In genomic region chr10:27153325-27153724, GRCh38 we compare ENCODE assay signal across 9 cellular contexts. TPM values are rescaled to one million over a fixed set of nuclear protein-coding genes. Genes with fewer than 3 reads are reported as not detected.
DNase-seq lines count a peak whose midpoint lies in the region; ATAC-seq and TF ChIP-seq lines count a peak whose summit lies in the region.
"Had no signal": no experiment of that assay in that cellular context is flagged by ENCODE, and none has a peak within 500 bp of the region (broad histone marks: within the 10 kb centered on the region; RNA-seq: fewer than 3 reads in every experiment).

No MANE protein-coding gene starts in this region.

- H3K36me3 ChIP-seq in BJ (ENCODE audit: control insufficient read depth, insufficient read depth, low read length) (peaks cover under 1% of the 10 kb centered on the region; the same call in 1 of the 2 replicates), MM.1S (replicated peaks; ENCODE audit: insufficient read depth, low read length) (peaks cover 7% of the 10 kb centered on the region; the same call in 1 of the 2 replicates)

- H3K36me3 Mint-ChIP-seq in effector memory CD8-positive, alpha-beta T cell (ENCODE audit: insufficient read depth) = peaks cover 75% of the 10 kb centered on the region
- H3K36me3 Mint-ChIP-seq in nephron progenitor cell (ENCODE audit: low read depth) = peaks cover 46% of the 10 kb centered on the region

- H3K4me3 ChIP-seq in BJ (ENCODE audit: low read depth, low read length) (peak overlapping the region; percentile 52), MM.1S (ENCODE audit: low read length) (peak overlapping the region; percentile 95)

- H3K27me3 ChIP-seq in BJ (ENCODE audit: control insufficient read depth, insufficient read depth, low read length) = no peaks in the 10 kb centered on the region
- no peaks in the 10 kb centered on the region for H3K27me3 ChIP-seq in MM.1S (replicated peaks; ENCODE audit: insufficient read depth, low read length)

- no peaks in the 10 kb centered on the region for H3K9me3 ChIP-seq in MM.1S (replicated peaks; ENCODE audit: insufficient read depth, low read length)

- peak overlapping the region; percentile 94 for H3K4me2 ChIP-seq in MM.1S (ENCODE audit: low read depth, low read length)

- peaks cover 11% of the 10 kb centered on the region for H3K4me1 ChIP-seq in MM.1S (ENCODE audit: low read length)

- peak overlapping the region; percentile 100; the same call in 1 of the 2 replicates for H3K27ac ChIP-seq in MM.1S (ENCODE audit: low read length)

- H3K79me2 ChIP-seq in MM.1S (ENCODE audit: low read length) = peaks cover 88% of the 10 kb centered on the region

- no peaks in the 10 kb centered on the region for H3K9me2 ChIP-seq in MM.1S (replicated peaks; ENCODE audit: insufficient read depth, low read length)

- no peak for TF ChIP-seq CTCF in BJ (IDR thresholded peaks at IDR 0.05; ENCODE audit: insufficient read depth, low read depth, low read length)
- no peak for TF ChIP-seq CTCF in MM.1S (IDR thresholded peaks at IDR 0.05; ENCODE audit: low read length)
- TF ChIP-seq CTCF in nephron progenitor cell (IDR thresholded peaks at IDR 0.05) = no peak

- peaks cover 23% of the 10 kb centered on the region for H3F3A ChIP-seq in MM.1S (ENCODE audit: insufficient read depth, low read length)

- ATAC-seq in effector memory CD8-positive, alpha-beta T cell (replicated peaks) = no peak
- ATAC-seq in HG02588 (IDR thresholded peaks at IDR 0.05; ENCODE audit: unreplicated experiment) = no peak
- ATAC-seq in GM19397 (IDR thresholded peaks at IDR 0.05; ENCODE audit: unreplicated experiment) = no peak

- H3K4me1 Mint-ChIP-seq in effector memory CD8-positive, alpha-beta T cell (ENCODE audit: low read depth in 2 of 2) = peaks cover 44% of the 10 kb centered on the region in 2 donors
- peaks cover 52% of the 10 kb centered on the region for H3K4me1 Mint-ChIP-seq in nephron progenitor cell

- no peaks in the 10 kb centered on the region for H3K27me3 Mint-ChIP-seq in effector memory CD8-positive, alpha-beta T cell
- H3K27me3 Mint-ChIP-seq in nephron progenitor cell (ENCODE audit: low read depth, poor library complexity) = peaks cover 3% of the 10 kb centered on the region

- H3K9me3 Mint-ChIP-seq in effector memory CD8-positive, alpha-beta T cell = no peaks in the 10 kb centered on the region
- no peaks in the 10 kb centered on the region for H3K9me3 Mint-ChIP-seq in nephron progenitor cell

- peak overlapping the region; percentile 100 for H3K4me3 Mint-ChIP-seq in effector memory CD8-positive, alpha-beta T cell
- peak overlapping the region; percentile 100 for H3K4me3 Mint-ChIP-seq in nephron progenitor cell

- peaks cover 13% of the 10 kb centered on the region; the same call in 1 of the 2 replicates for H4K20me1 ChIP-seq in MM.1S (ENCODE audit: insufficient read depth, low read length)

- CTCF ChIA-PET in BJ (lab: Yijun Ruan, JAX) = no interaction called here

- no peak for DNase-seq in BJ (ENCODE audit: low read depth)
- DNase-seq in MM.1S = no peak
- DNase-seq in effector memory CD8-positive, alpha-beta T cell = no peak
- no peak for DNase-seq in nephron progenitor cell
- DNase-seq in superior temporal gyrus (ENCODE audit: extremely low spot score) = no peak
- DNase-seq in NCI-H2107 treated with DMSO at 0.1 percent for 48 hours (lab: John Stamatoyannopoulos, UW; ENCODE audit: unreplicated experiment) = no peak
- DNase-seq: NCI-H524 treated with DMSO at 0.1 percent for 48 hours had no signal

- POLR2A ChIA-PET in BJ (lab: Charles Lee) = no interaction called here

- no peak overlapping the region for H2AFZ ChIP-seq in MM.1S (ENCODE audit: low read length)

- peak overlapping the region; percentile 100 for H3K27ac Mint-ChIP-seq in effector memory CD8-positive, alpha-beta T cell
- peak overlapping the region; percentile 100 for H3K27ac Mint-ChIP-seq in nephron progenitor cell

- H3K9ac ChIP-seq in MM.1S (ENCODE audit: low read length) = peak overlapping the region; percentile 99

RNA-seq across cellular contexts. Expression of gene YME1L1, which starts 0.9 kb away (rescaled TPM):
- 37.7 and 89.6 TPM in 2 replicates for polyA plus RNA-seq in BJ (2011; rRNA removed)
- 23.7 and 24.1 TPM in 2 replicates for polyA minus RNA-seq in BJ (2011; rRNA and poly(A)+ RNA removed)

RNA-seq across cellular contexts. Expression of gene MASTL, which starts 1.8 kb away (rescaled TPM):
- 3.1 and 5.5 TPM in 2 replicates for polyA plus RNA-seq in BJ (2011; rRNA removed)
- polyA minus RNA-seq in BJ (2011; rRNA and poly(A)+ RNA removed) = 2.1 and 2.7 TPM in 2 replicates

RNA-seq across cellular contexts. Expression of gene ANKRD26, which starts 53.0 kb away (rescaled TPM):
- 0.69 and 1.6 TPM in 2 replicates for polyA plus RNA-seq in BJ (2011; rRNA removed)
- polyA minus RNA-seq in BJ (2011; rRNA and poly(A)+ RNA removed) = 0.81 and 2.7 TPM in 2 replicates
